Comparison of ENCODE assay signal across 14 cellular contexts in genomic region chr2:83103602-83104001, GRCh38.
DNase-seq lines count a peak whose midpoint lies in the region; ATAC-seq, FAIRE-seq and TF ChIP-seq lines count a peak whose summit lies in the region.
"Had no signal": no experiment of that assay in that cellular context is flagged by ENCODE, and none has a peak within 500 bp of the region (broad histone marks: within the 10 kb centered on the region; RNA-seq: fewer than 3 reads in every experiment).

No MANE protein-coding gene starts in this region.

- H2AFZ ChIP-seq in IMR-90 (replicated peaks; ENCODE audit: low read length, poor library complexity) (no peak overlapping the region), mesenchymal stem cell (ENCODE audit: low read depth, low read length) (no peak overlapping the region)

- H3K4me2 ChIP-seq in IMR-90 (ENCODE audit: low read depth, low read length): peak overlapping the region; percentile 49; the same call in 1 of the 2 replicates
- H3K4me2 ChIP-seq in mesenchymal stem cell (ENCODE audit: low read length, poor library complexity, severe bottlenecking): no peak overlapping the region

- intact Hi-C loops in IMR-90 (cut with micrococcal nuclease): no loop called here

- peak; percentile 97 for FAIRE-seq in endometrium (lab: Jason Lieb, UNC)

- dilution Hi-C loops in IMR-90 (cut with HindIII; ENCODE audit: low sequenced_read_pairs, unreplicated experiment): no loop called here

- H3K56ac ChIP-seq in IMR-90 (ENCODE audit: extremely low read depth, insufficient read depth, low read length): no peak overlapping the region

- no peak for TF ChIP-seq CTCF in IMR-90 (conservative IDR thresholded peaks at IDR 0.05; ENCODE audit: low read depth, low read length)

- H3K14ac ChIP-seq in IMR-90 (replicated peaks; ENCODE audit: low read depth, low read length) (no peak overlapping the region), mesenchymal stem cell (ENCODE audit: low read length in 2 of 2) (no peak overlapping the region)

- CTCF ChIA-PET in IMR-90 (lab: Yijun Ruan, JAX): no interaction called here

- in situ Hi-C loops in IMR-90 (cut with MboI; ENCODE audit: low sequenced_read_pairs): no loop called here

- H3K79me1 ChIP-seq in IMR-90 (ENCODE audit: low read depth in 1 of 2, low read length in 2 of 2) (no peaks in the 10 kb centered on the region), mesenchymal stem cell (replicated peaks; ENCODE audit: low read length, poor library complexity, severe bottlenecking) (no peaks in the 10 kb centered on the region)

- H3K9ac ChIP-seq in IMR-90 (ENCODE audit: low read depth, low read length): no peak overlapping the region
- no peak overlapping the region for H3K9ac ChIP-seq in mesenchymal stem cell (ENCODE audit: low read length)

- H3K4me1 ChIP-seq in IMR-90 (ENCODE audit: control insufficient read depth, insufficient read depth, low read length) (peaks cover 1% of the 10 kb centered on the region; the same call in 1 of the 2 replicates), mesenchymal stem cell (ENCODE audit: control insufficient read depth, insufficient read depth, low read depth, low read length) (peaks cover 1% of the 10 kb centered on the region)

- TF ChIP-seq POLR2A in IMR-90 (IDR thresholded peaks at IDR 0.05; ENCODE audit: low read depth, low read length): no peak

- H3K23ac ChIP-seq in IMR-90 (ENCODE audit: low read depth, low read length): no peak overlapping the region
- no peak overlapping the region for H3K23ac ChIP-seq in mesenchymal stem cell (ENCODE audit: low read length in 2 of 2)

- H3K4me3 ChIP-seq in IMR-90 (ENCODE audit: insufficient read depth, low read depth, low read length): no peak overlapping the region
- H3K4me3 ChIP-seq in mesenchymal stem cell (ENCODE audit: insufficient read depth in 1 of 2, low read depth in 1 of 2, low read length in 2 of 2): no peak overlapping the region

- no peaks in the 10 kb centered on the region for H3K9me3 ChIP-seq in IMR-90 (ENCODE audit: control insufficient read depth, insufficient read depth, low read length)
- no peaks in the 10 kb centered on the region for H3K9me3 ChIP-seq in mesenchymal stem cell (ENCODE audit: control insufficient read depth, low read length)

- DNase-seq in AG20443 (ENCODE audit: low spot score) (peak; percentile 52), IMR-90 (peak; percentile 88), mesenchymal stem cell (peak; percentile 26), midbrain (lab: John Stamatoyannopoulos, UW) (no peak), NCI-H1105 (lab: John Stamatoyannopoulos, UW) (no peak)
- DNase-seq: activated T-cell treated with anti-CD3 and anti-CD28 coated beads, Interleukin-2, amount 50 U/mL, for 4 hours; CD4-positive, alpha-beta memory T cell; foreskin melanocyte; NCI-H1436 treated with DMSO at 0.1 percent for 48 hours; NCI-H748 treated with DMSO at 0.1 percent for 48 hours; SIG-M5 had no signal

- no peak overlapping the region for H3K18ac ChIP-seq in IMR-90 (ENCODE audit: low read depth, low read length)
- H3K18ac ChIP-seq in mesenchymal stem cell (ENCODE audit: low read depth in 1 of 2, low read length in 2 of 2): no peak overlapping the region

- H2BK20ac ChIP-seq in IMR-90 (ENCODE audit: low read depth, low read length): peak overlapping the region; percentile 95

- H3K27me3 ChIP-seq in IMR-90 (ENCODE audit: control insufficient read depth, insufficient read depth, low read length) (no peaks in the 10 kb centered on the region), mesenchymal stem cell (ENCODE audit: control insufficient read depth in 1 of 2, insufficient read depth in 1 of 2, low read length in 2 of 2) (no peaks in the 10 kb centered on the region)

- peak overlapping the region; percentile 85 for H2BK5ac ChIP-seq in IMR-90 (ENCODE audit: low read depth, low read length, poor library complexity, severe bottlenecking)
- peak overlapping the region; percentile 0 for H2BK5ac ChIP-seq in mesenchymal stem cell (ENCODE audit: low read depth, low read length, poor library complexity, severe bottlenecking)

- H4K20me1 ChIP-seq in IMR-90 (ENCODE audit: insufficient read depth, low read length): no peaks in the 10 kb centered on the region; the same call in 1 of the 2 replicates

- H3K27ac ChIP-seq in IMR-90 (ENCODE audit: insufficient read depth, low read length) (no peak overlapping the region), mesenchymal stem cell (ENCODE audit: low read length, poor library complexity, severe bottlenecking) (peak overlapping the region; percentile 91)

- no CpG with 5 or more reads among the region's 1 CpG for WGBS in IMR-90 (ENCODE audit: extremely low coverage in 2 of 2, insufficient read length in 1 of 2), 2 experiments
- WGBS in mesenchymal stem cell: no CpG with 5 or more reads among the region's 1 CpG

- H4K5ac ChIP-seq in IMR-90 (ENCODE audit: low read depth, low read length): no peak overlapping the region

- TF ChIP-seq RAD21 in IMR-90 (IDR thresholded peaks at IDR 0.05; ENCODE audit: low read length): no peak

- no peak overlapping the region for H2BK12ac ChIP-seq in mesenchymal stem cell (ENCODE audit: low read length in 2 of 2)

- POLR2A ChIA-PET in IMR-90 (lab: Charles Lee; ENCODE audit: unreplicated experiment): no interaction called here

- H2BK15ac ChIP-seq in IMR-90 (ENCODE audit: low read depth, low read length): 0 out of 3 replicates have a peak overlapping the region, but pooled peaks have one; percentile 1
- no peak overlapping the region for H2BK15ac ChIP-seq in mesenchymal stem cell (ENCODE audit: low read depth, poor library complexity, severe bottlenecking)

- ATAC-seq in IMR-90 (ENCODE audit: low read depth): peak; percentile 75
- no peak for ATAC-seq in GM21576 (IDR thresholded peaks at IDR 0.05; ENCODE audit: unreplicated experiment)
- ATAC-seq in GM21526 (IDR thresholded peaks at IDR 0.05; ENCODE audit: low FRiP score, unreplicated experiment): no peak
- ATAC-seq: activated T-cell treated with anti-CD3 and anti-CD28 coated beads, Interleukin-2, amount 50 U/mL, for 4 hours had no signal

- H2BK120ac ChIP-seq in IMR-90 (ENCODE audit: low read depth, low read length) (peak overlapping the region; percentile 94; the same call in 1 of the 2 replicates), mesenchymal stem cell (ENCODE audit: low read depth, low read length) (no peak overlapping the region)

- no TSS peak for BruUV-seq in IMR-90 (replicated peaks; lab: Mats Ljungman, UMichigan)

- H4K8ac ChIP-seq in IMR-90 (ENCODE audit: low read depth in 2 of 2, low read length in 2 of 2) (peak overlapping the region in 1 of 2 experiments; percentile 35; a peak in 2 of 4 replicates), mesenchymal stem cell (ENCODE audit: low read length) (no peak overlapping the region)

- H2AK9ac ChIP-seq in IMR-90 (replicated peaks; ENCODE audit: low read depth, low read length, poor library complexity): no peak overlapping the region

- no peaks in the 10 kb centered on the region for H3K36me3 ChIP-seq in IMR-90 (ENCODE audit: control insufficient read depth, insufficient read depth, low read length)
- no peaks in the 10 kb centered on the region for H3K36me3 ChIP-seq in mesenchymal stem cell (ENCODE audit: control insufficient read depth in 1 of 2, insufficient read depth in 2 of 2, low read depth in 1 of 2, low read length in 2 of 2)

- H3K9me1 ChIP-seq in IMR-90 (ENCODE audit: insufficient read depth, low read length): peaks cover 3% of the 10 kb centered on the region

- H2AK5ac ChIP-seq in IMR-90 (ENCODE audit: low read depth, low read length) (no peak overlapping the region), mesenchymal stem cell (ENCODE audit: low read length, severe bottlenecking) (no peak overlapping the region)

- H3K4ac ChIP-seq in IMR-90 (ENCODE audit: low read depth, low read length) (peak overlapping the region; percentile 17; the same call in 1 of the 2 replicates), mesenchymal stem cell (ENCODE audit: low read depth in 1 of 2, low read length in 2 of 2) (no peak overlapping the region)

- no peak overlapping the region for H4K91ac ChIP-seq in IMR-90 (ENCODE audit: insufficient read depth, low read depth, low read length)
- no peak overlapping the region for H4K91ac ChIP-seq in mesenchymal stem cell (ENCODE audit: low read length)

TF ChIP-seq in IMR-90, 13 proteins besides CTCF, POLR2A, EP300 and RAD21:
- TF ChIP-seq RCOR1 (IDR thresholded peaks at IDR 0.05; ENCODE audit: insufficient replicate concordance, low read length): no peak
- peak; percentile 79 for TF ChIP-seq CEBPB (IDR thresholded peaks at IDR 0.05; ENCODE audit: low read depth, low read length)
- no peak for TF ChIP-seq NFE2L2 (IDR thresholded peaks at IDR 0.05; ENCODE audit: low read depth, low read length)
- TF ChIP-seq RFX5 (IDR thresholded peaks at IDR 0.05; ENCODE audit: low read depth, low read length): no peak
- TF ChIP-seq BHLHE40 (IDR thresholded peaks at IDR 0.05; ENCODE audit: low read depth, low read length): no peak
- TF ChIP-seq MXI1 (IDR thresholded peaks at IDR 0.05; ENCODE audit: borderline replicate concordance, low read depth, low read length): no peak
- TF ChIP-seq, protein P1, sequence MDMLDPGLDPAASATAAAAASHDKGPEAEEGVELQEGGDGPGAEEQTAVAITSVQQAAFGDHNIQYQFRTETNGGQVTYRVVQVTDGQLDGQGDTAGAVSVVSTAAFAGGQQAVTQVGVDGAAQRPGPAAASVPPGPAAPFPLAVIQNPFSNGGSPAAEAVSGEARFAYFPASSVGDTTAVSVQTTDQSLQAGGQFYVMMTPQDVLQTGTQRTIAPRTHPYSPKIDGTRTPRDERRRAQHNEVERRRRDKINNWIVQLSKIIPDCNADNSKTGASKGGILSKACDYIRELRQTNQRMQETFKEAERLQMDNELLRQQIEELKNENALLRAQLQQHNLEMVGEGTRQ (IDR thresholded peaks at IDR 0.05; ENCODE audit: low read depth, low read length): peak; percentile 48; the same call in 1 of the 2 replicates
- TF ChIP-seq MAFK (IDR thresholded peaks at IDR 0.05; ENCODE audit: low read depth, low read length): 0 out of 2 replicates have a peak, but pooled peaks have one; percentile 3
- no peak for TF ChIP-seq CHD1 (IDR thresholded peaks at IDR 0.05; ENCODE audit: low read depth, low read length)
- no peak for TF ChIP-seq MAZ (IDR thresholded peaks at IDR 0.05; ENCODE audit: borderline replicate concordance, low read depth, low read length)
- 0 out of 2 replicates have a peak, but pooled peaks have one; percentile 37 for TF ChIP-seq FOS (IDR thresholded peaks at IDR 0.05; ENCODE audit: low read depth, low read length)
- no peak for TF ChIP-seq SMC3 (IDR thresholded peaks at IDR 0.05; ENCODE audit: low read depth, low read length)

Comparison
In these comparisons a context has a peak if more than half of its experiments do, and no peak if none do; other contexts are left out.
1. DNase-seq: peak in AG20443 (single experiment), IMR-90 (single experiment) and mesenchymal stem cell (single experiment); none in midbrain (single experiment) and NCI-H1105 (single experiment).